In genomic region chr11:69788956-69789355, GRCh38 we compare ENCODE assay signal across 10 cellular contexts. TPM values are rescaled to one million over a fixed set of nuclear protein-coding genes. Genes with fewer than 3 reads are reported as not detected.
"Had no signal": no experiment of that assay in that cellular context is flagged by ENCODE, and none has a peak within 500 bp of the region (broad histone marks: within the 10 kb centered on the region; RNA-seq: fewer than 3 reads in every experiment).

No MANE protein-coding gene starts in this region.

- ATAC-seq: HepG2 had no signal

- H3K27ac Mint-ChIP-seq: HFFc6, IgD-negative memory B cell had no signal

- H3K36me3 ChIP-seq: HAP-1 had no signal

- DNase-seq: GOT3, H7, HFFc6, KBM-7 had no signal

- H3K27ac ChIP-seq: HL-60 had no signal

- H3K36me3 Mint-ChIP-seq: IgD-negative memory B cell had no signal

- H3K9me3 Mint-ChIP-seq: HFFc6 had no signal

- H3K4me1 ChIP-seq: HAP-1 had no signal

- H3K4me3 ChIP-seq: HAP-1 had no signal

- H3K9me3 ChIP-seq: HAP-1 had no signal

- H3K4me3 Mint-ChIP-seq: HFFc6 had no signal

- H3K4me1 Mint-ChIP-seq: IgD-negative memory B cell had no signal

RNA-seq across cellular contexts. Expression of gene FGF4, which starts 13.8 kb away (rescaled TPM):
- total RNA-seq: HepG2, HFFc6, HT1080 had no signal
- polyA plus RNA-seq: HepG2, IgD-negative memory B cell had no signal

RNA-seq across cellular contexts. Expression of gene FGF3, which starts 30.3 kb away (rescaled TPM):
- total RNA-seq: H4, H7, HepG2, HFFc6, HT1080 had no signal
- polyA plus RNA-seq: HepG2, IgD-negative memory B cell had no signal
